Comparison of ENCODE assay signal across 1 cellular context in the genomic region with DNA sequence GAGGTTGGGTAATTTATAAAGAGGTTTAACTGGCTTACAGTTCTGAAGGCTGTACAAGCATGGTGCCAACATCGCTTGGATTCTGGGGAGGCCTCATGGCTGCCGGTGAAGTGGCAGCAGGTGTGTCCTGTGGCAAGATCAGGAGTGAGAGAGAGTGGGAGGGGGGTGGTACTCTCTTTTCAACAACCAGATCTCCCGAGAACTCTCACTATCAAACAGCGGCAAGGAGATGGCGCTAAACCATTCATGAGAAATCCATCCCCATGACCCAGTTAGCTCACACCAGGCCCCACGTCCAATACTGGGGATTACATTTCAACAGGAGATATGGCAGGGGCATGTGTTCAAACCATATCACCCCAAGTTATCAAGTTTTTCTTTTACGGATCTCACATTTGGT.
TF ChIP-seq lines count a peak whose summit lies in the region.

No MANE protein-coding gene starts in this region.

TF ChIP-seq in WTC11, 78 proteins besides CTCF, POLR2A, EP300 and RAD21 (continued from another document):
- TF ChIP-seq ZNF512 (CRISPR knock-in tag; IDR thresholded peaks at IDR 0.05; ENCODE audit: borderline replicate concordance), result no peak
- TF ChIP-seq ZNF219 (CRISPR knock-in tag; IDR thresholded peaks at IDR 0.05; ENCODE audit: borderline replicate concordance), result no peak
